ENCODE assay signal across 18 cellular contexts in genomic region chr3:36957072-36957471, GRCh38. TPM values are rescaled to one million over a fixed set of nuclear protein-coding genes. Genes with fewer than 3 reads are reported as not detected.
DNase-seq lines count a peak whose midpoint lies in the region; ATAC-seq, FAIRE-seq and TF ChIP-seq lines count a peak whose summit lies in the region.
"Had no signal": no experiment of that assay in that cellular context is flagged by ENCODE, and none has a peak within 500 bp of the region (broad histone marks: within the 10 kb centered on the region; RNA-seq: fewer than 3 reads in every experiment).

No MANE protein-coding gene starts in this region.

- H3K27me3 ChIP-seq in cardiac muscle cell (no peaks in the 10 kb centered on the region), left ventricle myocardium inferior (ENCODE audit: low read depth) (no peaks in the 10 kb centered on the region), Loucy (ENCODE audit: insufficient read depth, low read length, poor library complexity, severe bottlenecking) (no peaks in the 10 kb centered on the region), bronchial epithelial cell (ENCODE audit: control insufficient read depth, insufficient read depth, low read length) (no peaks in the 10 kb centered on the region)
- H3K27me3 ChIP-seq: ascending aorta, uterus had no signal

- no peaks in the 10 kb centered on the region for H3K79me2 ChIP-seq in Loucy (ENCODE audit: insufficient read depth, low read length)

- no peaks in the 10 kb centered on the region for H3K36me3 Mint-ChIP-seq in stimulated activated effector memory CD8-positive, alpha-beta T cell treated with anti-CD3 and anti-CD28 coated beads, Interleukin-12 subunit alpha, Interleukin-12 subunit beta, amount 100 ng/mL, for 72 hours
- H3K36me3 Mint-ChIP-seq in activated T-helper 17 cell treated with anti-CD3 and anti-CD28 coated beads, Interleukin-2, amount 50 U/mL, for 72 hours (ENCODE audit: low read depth), result no peaks in the 10 kb centered on the region
- H3K36me3 Mint-ChIP-seq in T-cell, result no peaks in the 10 kb centered on the region

- no peak overlapping the region for H2AFZ ChIP-seq in Loucy (ENCODE audit: low read length)

- no peak overlapping the region for H3K9ac ChIP-seq in Loucy (ENCODE audit: low read depth, low read length, poor library complexity, severe bottlenecking)

- H3K9me3 ChIP-seq in cardiac muscle cell (ENCODE audit: low read depth) (no peaks in the 10 kb centered on the region), left ventricle myocardium inferior (replicated peaks) (no peaks in the 10 kb centered on the region), Loucy (ENCODE audit: insufficient read depth, low read depth, low read length) (no peaks in the 10 kb centered on the region)
- H3K9me3 ChIP-seq: ascending aorta, uterus had no signal

- CTCF ChIA-PET in T-cell (lab: Charles Lee), result interaction anchor here (0.6 to 3.1 kb wide), 7 partner anchors 12 to 144 kb away, joined by 3 to 34 read pairs (median 5); partner anchors contain the start of genes EPM2AIP1 (in 1 of the 2), MLH1 (in 1 of the 2) and TRANK1 (in 1 of the 2)

- FAIRE-seq in bronchial epithelial cell (lab: Jason Lieb, UNC), result no peak
- FAIRE-seq: islet of Langerhans had no signal

- no peaks in the 10 kb centered on the region for H3K27me3 Mint-ChIP-seq in activated T-helper 17 cell treated with anti-CD3 and anti-CD28 coated beads, Interleukin-2, amount 50 U/mL, for 72 hours
- no peaks in the 10 kb centered on the region for H3K27me3 Mint-ChIP-seq in T-cell

- no peaks in the 10 kb centered on the region for H4K20me1 ChIP-seq in Loucy (ENCODE audit: insufficient read depth, low read length, poor library complexity, severe bottlenecking)

- TF ChIP-seq CTCF in cardiac muscle cell (IDR thresholded peaks at IDR 0.05; ENCODE audit: low read depth, low read length) (peak; percentile 8), left ventricle myocardium inferior (IDR thresholded peaks at IDR 0.05; ENCODE audit: borderline replicate concordance) (no peak), Loucy (conservative IDR thresholded peaks at IDR 0.05; ENCODE audit: low read length) (peak; percentile 60), bronchial epithelial cell (IDR thresholded peaks at IDR 0.05; ENCODE audit: insufficient read depth, low read length, severe bottlenecking) (peak; percentile 7)

- no peaks in the 10 kb centered on the region for H3F3A ChIP-seq in Loucy (ENCODE audit: low read depth)

- no peaks in the 10 kb centered on the region for H3K9me3 Mint-ChIP-seq in stimulated activated effector memory CD8-positive, alpha-beta T cell treated with anti-CD3 and anti-CD28 coated beads, Interleukin-12 subunit alpha, Interleukin-12 subunit beta, amount 100 ng/mL, for 72 hours
- no peaks in the 10 kb centered on the region for H3K9me3 Mint-ChIP-seq in activated T-helper 17 cell treated with anti-CD3 and anti-CD28 coated beads, Interleukin-2, amount 50 U/mL, for 72 hours
- no peaks in the 10 kb centered on the region for H3K9me3 Mint-ChIP-seq in T-cell
- H3K9me3 Mint-ChIP-seq: nephron progenitor cell had no signal

- no peak overlapping the region for H3K4me2 ChIP-seq in Loucy (ENCODE audit: low read depth, low read length, poor library complexity, severe bottlenecking)

- intact Hi-C loops in left ventricle myocardium inferior (cut with micrococcal nuclease), result no loop called here

- H3K36me3 ChIP-seq in cardiac muscle cell, result no peaks in the 10 kb centered on the region
- H3K36me3 ChIP-seq in left ventricle myocardium inferior, result no peaks in the 10 kb centered on the region
- no peaks in the 10 kb centered on the region for H3K36me3 ChIP-seq in Loucy (ENCODE audit: insufficient read depth, low read length)
- no peaks in the 10 kb centered on the region for H3K36me3 ChIP-seq in bronchial epithelial cell (ENCODE audit: control insufficient read depth, insufficient read depth, low read length)
- H3K36me3 ChIP-seq: ascending aorta, uterus had no signal

- H3K4me1 Mint-ChIP-seq in stimulated activated effector memory CD8-positive, alpha-beta T cell treated with anti-CD3 and anti-CD28 coated beads, Interleukin-12 subunit alpha, Interleukin-12 subunit beta, amount 100 ng/mL, for 72 hours, result peaks cover 10% of the 10 kb centered on the region
- peaks cover 9% of the 10 kb centered on the region for H3K4me1 Mint-ChIP-seq in activated T-helper 17 cell treated with anti-CD3 and anti-CD28 coated beads, Interleukin-2, amount 50 U/mL, for 72 hours
- H3K4me1 Mint-ChIP-seq in T-cell, result peaks cover 0 to 12% (median 10%) of the 10 kb centered on the region in 3 donors

- H3K4me1 ChIP-seq in cardiac muscle cell (ENCODE audit: low read depth) (peaks cover 22% of the 10 kb centered on the region), left ventricle myocardium inferior (peaks cover 12% of the 10 kb centered on the region), Loucy (ENCODE audit: insufficient read depth, low read length, poor library complexity, severe bottlenecking) (peaks cover 7% of the 10 kb centered on the region)
- H3K4me1 ChIP-seq: ascending aorta had no signal

- POLR2A ChIA-PET in T-cell (lab: Charles Lee), result no interaction called here

- H3K27ac ChIP-seq in cardiac muscle cell (no peak overlapping the region), left ventricle myocardium inferior (replicated peaks) (no peak overlapping the region)
- H3K27ac ChIP-seq: ascending aorta had no signal

- no peak overlapping the region for H3K4me3 ChIP-seq in cardiac muscle cell
- no peak overlapping the region for H3K4me3 ChIP-seq in left ventricle myocardium inferior
- H3K4me3 ChIP-seq in Loucy (ENCODE audit: low read length, poor library complexity, severe bottlenecking), result no peak overlapping the region
- no peak overlapping the region for H3K4me3 ChIP-seq in bronchial epithelial cell (ENCODE audit: low read depth, low read length)
- H3K4me3 ChIP-seq: ascending aorta, uterus had no signal

- ATAC-seq in GM19467 (IDR thresholded peaks at IDR 0.05; ENCODE audit: unreplicated experiment), result no peak
- ATAC-seq in stimulated activated effector memory CD8-positive, alpha-beta T cell treated with anti-CD3 and anti-CD28 coated beads, Interleukin-12 subunit alpha, Interleukin-12 subunit beta, amount 100 ng/mL, for 72 hours, result no peak
- ATAC-seq in activated T-helper 17 cell treated with anti-CD3 and anti-CD28 coated beads, Interleukin-2, amount 50 U/mL, for 72 hours (replicated peaks), result no peak
- ATAC-seq in T-cell (replicated peaks in 1 of 4), result no peak

- DNase-seq in cardiac muscle cell (ENCODE audit: low read depth in 1 of 2, low spot score in 1 of 2) (no peak), left ventricle myocardium inferior (no peak), bronchial epithelial cell (ENCODE audit: low read depth) (no peak), T-cell (no peak)
- DNase-seq in stimulated activated effector memory CD8-positive, alpha-beta T cell treated with anti-CD3 and anti-CD28 coated beads, Interleukin-12 subunit alpha, Interleukin-12 subunit beta, amount 100 ng/mL, for 72 hours (ENCODE audit: low spot score in 2 of 2), result no peak
- DNase-seq: activated CD4-positive, alpha-beta T cell treated with anti-CD3 and anti-CD28 coated beads for 48 hours; activated naive CD4-positive, alpha-beta T cell; cortex of kidney; NCI-H1436 treated with DMSO at 0.1 percent for 48 hours; nephron progenitor cell; NK-92 treated with Interleukin-12 subunit alpha and Interleukin-12 subunit beta, amount 100 ng/mL, for 24 hours; Right ventricle myocardium superior; uterus had no signal

- no peak overlapping the region for H3K27ac Mint-ChIP-seq in stimulated activated effector memory CD8-positive, alpha-beta T cell treated with anti-CD3 and anti-CD28 coated beads, Interleukin-12 subunit alpha, Interleukin-12 subunit beta, amount 100 ng/mL, for 72 hours
- no peak overlapping the region for H3K27ac Mint-ChIP-seq in activated T-helper 17 cell treated with anti-CD3 and anti-CD28 coated beads, Interleukin-2, amount 50 U/mL, for 72 hours
- peak overlapping the region in 1 of 2 donors; percentile 16 for H3K27ac Mint-ChIP-seq in T-cell
- H3K27ac Mint-ChIP-seq: nephron progenitor cell had no signal

- H3K9me2 ChIP-seq in Loucy (replicated peaks; ENCODE audit: low read depth, low read length), result no peaks in the 10 kb centered on the region

- no peak overlapping the region for H3K4me3 Mint-ChIP-seq in stimulated activated effector memory CD8-positive, alpha-beta T cell treated with anti-CD3 and anti-CD28 coated beads, Interleukin-12 subunit alpha, Interleukin-12 subunit beta, amount 100 ng/mL, for 72 hours
- H3K4me3 Mint-ChIP-seq in activated T-helper 17 cell treated with anti-CD3 and anti-CD28 coated beads, Interleukin-2, amount 50 U/mL, for 72 hours, result no peak overlapping the region
- no peak overlapping the region for H3K4me3 Mint-ChIP-seq in T-cell
- H3K4me3 Mint-ChIP-seq: nephron progenitor cell had no signal

RNA-seq across cellular contexts. Expression of gene TRANK1, which starts 12.2 kb away (rescaled TPM):
- 4.4 and 8.2 TPM in 2 replicates for total RNA-seq in cardiac muscle cell
- 1.9 and 4.4 TPM in 2 replicates for polyA plus RNA-seq in cardiac muscle cell
- total RNA-seq in left ventricle myocardium inferior, result 6.6 TPM
- 0.53 and 1.0 TPM in 2 replicates for total RNA-seq in bronchial epithelial cell
- total RNA-seq in activated T-helper 17 cell treated with anti-CD3 and anti-CD28 coated beads, Interleukin-2, amount 50 U/mL, for 72 hours, result 10 to 100 TPM; 12.3 to 12.8 TPM
- 100 to 1,000 TPM in 3 of 5 donors, 10 to 100 TPM in 2; 96.0 to 160 (median 127) TPM for total RNA-seq in T-cell

RNA-seq across cellular contexts. Expression of gene EPM2AIP1, which starts 35.9 kb away (rescaled TPM):
- total RNA-seq in cardiac muscle cell, result 24.2 and 30.7 TPM in 2 replicates
- 34.8 and 38.0 TPM in 2 replicates for polyA plus RNA-seq in cardiac muscle cell
- 25.4 TPM for total RNA-seq in left ventricle myocardium inferior
- total RNA-seq in bronchial epithelial cell, result 6.1 and 7.2 TPM in 2 replicates
- total RNA-seq in activated T-helper 17 cell treated with anti-CD3 and anti-CD28 coated beads, Interleukin-2, amount 50 U/mL, for 72 hours, result 10 to 100 TPM; 14.8 to 21.0 TPM
- 10 to 100 TPM; 27.0 to 36.3 (median 29.3) TPM for total RNA-seq in T-cell

RNA-seq across cellular contexts. Expression of gene MLH1, which starts 36.2 kb away (rescaled TPM):
- 63.1 and 114 TPM in 2 replicates for total RNA-seq in cardiac muscle cell
- 35.2 and 51.6 TPM in 2 replicates for polyA plus RNA-seq in cardiac muscle cell
- 55.6 TPM for total RNA-seq in left ventricle myocardium inferior
- total RNA-seq in bronchial epithelial cell, result 28.7 and 31.0 TPM in 2 replicates
- 10 to 100 TPM; 47.5 to 62.2 TPM for total RNA-seq in activated T-helper 17 cell treated with anti-CD3 and anti-CD28 coated beads, Interleukin-2, amount 50 U/mL, for 72 hours
- total RNA-seq in T-cell, result 10 to 100 TPM; 24.7 to 32.4 (median 28.6) TPM

Comparison
In these comparisons a context has a peak if more than half of its experiments do, and no peak if none do; other contexts are left out.
1. RNA of gene TRANK1, which starts 12.2 kb away (total RNA-seq): 96.0 to 160 TPM in T-cell; 12.3 to 12.8 TPM in activated T-helper 17 cell treated with anti-CD3 and anti-CD28 coated beads, Interleukin-2, amount 50 U/mL, for 72 hours, 4.4 to 8.2 TPM in cardiac muscle cell, 6.6 TPM in left ventricle myocardium inferior (single experiment) and 0.53 to 1.0 TPM in bronchial epithelial cell; every median in the first group is over 4 times any median in the second.